22 cellular contexts compared by ENCODE assay signal in genomic region chr20:42155586-42155985, GRCh38.
"Had no signal": no experiment of that assay in that cellular context is flagged by ENCODE, and none has a peak within 500 bp of the region (broad histone marks: within the 10 kb centered on the region; RNA-seq: fewer than 3 reads in every experiment).

No MANE protein-coding gene starts in this region.

- H3K27me3 ChIP-seq: MG63, SJSA1 had no signal

- DNase-seq: IMR-90, Karpas-422, KG1, MG63, NCI-H1092 treated with DMSO at 0.1 percent for 48 hours, NCI-H1436, NCI-H187, NCI-H2029, NCI-H2081 treated with DMSO at 0.1 percent for 48 hours, NCI-H2171, NCI-H226, NCI-H446, NCI-H510A, NCI-H524 treated with DMSO at 0.1 percent for 48 hours, NCI-H69, NCI-H774, Right ventricle myocardium superior, RPMI8226, SIG-M5 had no signal

- ATAC-seq: HepG2 had no signal

- H3K27ac ChIP-seq: SJSA1, SK-N-MC had no signal

- H3K4me3 ChIP-seq: MG63, SJSA1, SK-N-MC had no signal
